ENCODE assay signal across 19 cellular contexts in genomic region chr3:184231671-184232070, GRCh38. TPM values are rescaled to one million over a fixed set of nuclear protein-coding genes. Genes with fewer than 3 reads are reported as not detected.
DNase-seq lines count a peak whose midpoint lies in the region; ATAC-seq and TF ChIP-seq lines count a peak whose summit lies in the region.
"Had no signal": no experiment of that assay in that cellular context is flagged by ENCODE, and none has a peak within 500 bp of the region (broad histone marks: within the 10 kb centered on the region; RNA-seq: fewer than 3 reads in every experiment).

No MANE protein-coding gene starts in this region.

- no peak overlapping the region for H3K4me3 ChIP-seq in heart left ventricle
- H3K4me3 ChIP-seq: cardiac muscle cell, gastrocnemius medialis, Peyer's patch, psoas muscle had no signal

- peak overlapping the region; percentile 77; the same call in 1 of the 2 replicates for H3K27ac ChIP-seq in VCaP
- H3K27ac ChIP-seq in heart left ventricle: no peak overlapping the region
- H3K27ac ChIP-seq: BLaER1 treated with 17β-estradiol and CSF1 and Interleukin-3, amounts not matched to agents 10 nM and 100 nM; cardiac muscle cell; gastrocnemius medialis; Peyer's patch; psoas muscle; thyroid gland had no signal

- intact Hi-C loops in heart left ventricle (cut with DNase I): no loop called here

- no peak for TF ChIP-seq POLR2A in heart left ventricle (IDR thresholded peaks at IDR 0.05)

- peaks cover 20 to 62% (median 32%) of the 10 kb centered on the region in 9 donors for H3K27me3 ChIP-seq in heart left ventricle

- no peak overlapping the region for H3K27ac Mint-ChIP-seq in stimulated activated naive CD8-positive, alpha-beta T cell treated with anti-CD3 and anti-CD28 coated beads, Interleukin-15, Interleukin-2, amounts not matched to agents 100 ng/mL and 50 ng/mL, for 24 hours
- peak overlapping the region; percentile 47 for H3K27ac Mint-ChIP-seq in type B pancreatic cell

- TF ChIP-seq CTCF in VCaP (conservative IDR thresholded peaks at IDR 0.05) (no peak), type B pancreatic cell (conservative IDR thresholded peaks at IDR 0.05) (no peak), heart left ventricle (IDR thresholded peaks at IDR 0.05) (no peak)

- no peak for DNase-seq in stimulated activated naive CD8-positive, alpha-beta T cell treated with anti-CD3 and anti-CD28 coated beads, Interleukin-15, Interleukin-2, amounts not matched to agents 100 U/mL and 50 U/mL, for 24 hours
- peak; percentile 40 for DNase-seq in islet precursor cell
- DNase-seq in type B pancreatic cell (ENCODE audit: extremely low spot score, unreplicated experiment): no peak
- no peak for DNase-seq in DMS 273 (lab: John Stamatoyannopoulos, UW; ENCODE audit: unreplicated experiment)
- no peak for DNase-seq in heart left ventricle
- DNase-seq in activated gamma-delta T cell (lab: John Stamatoyannopoulos, UW): no peak
- DNase-seq: activated effector memory CD4-positive, alpha-beta T cell treated with anti-CD3 and anti-CD28 coated beads, Interleukin-2, amount 50 U/mL, for 16 hours; gastrocnemius medialis; Kasumi-1; midbrain; NCI-H524 treated with DMSO at 0.1 percent for 48 hours; Peyer's patch; psoas muscle; thyroid gland had no signal

- H3K36me3 Mint-ChIP-seq in stimulated activated naive CD8-positive, alpha-beta T cell treated with anti-CD3 and anti-CD28 coated beads, Interleukin-15, Interleukin-2, amounts not matched to agents 100 ng/mL and 50 ng/mL, for 24 hours (ENCODE audit: low read depth): no peaks in the 10 kb centered on the region
- no peaks in the 10 kb centered on the region for H3K36me3 Mint-ChIP-seq in type B pancreatic cell

- H3K4me3 Mint-ChIP-seq in stimulated activated naive CD8-positive, alpha-beta T cell treated with anti-CD3 and anti-CD28 coated beads, Interleukin-15, Interleukin-2, amounts not matched to agents 100 ng/mL and 50 ng/mL, for 24 hours: peak overlapping the region; percentile 34
- H3K4me3 Mint-ChIP-seq in type B pancreatic cell: peak overlapping the region; percentile 81

- peaks cover 0 to 22% (median 12%) of the 10 kb centered on the region in 12 donors for H3K4me1 ChIP-seq in heart left ventricle
- H3K4me1 ChIP-seq: psoas muscle had no signal

- H3K4me1 Mint-ChIP-seq in stimulated activated naive CD8-positive, alpha-beta T cell treated with anti-CD3 and anti-CD28 coated beads, Interleukin-15, Interleukin-2, amounts not matched to agents 100 ng/mL and 50 ng/mL, for 24 hours (ENCODE audit: low read depth): peaks cover 10% of the 10 kb centered on the region
- peaks cover 7% of the 10 kb centered on the region for H3K4me1 Mint-ChIP-seq in type B pancreatic cell (ENCODE audit: unreplicated experiment)

- WGBS in heart left ventricle, 4 donors: 63 to 75% (median 64%) methylated on average over 3 of the region's 3 CpGs

- no peak for ATAC-seq in stimulated activated naive CD8-positive, alpha-beta T cell treated with anti-CD3 and anti-CD28 coated beads, Interleukin-15, Interleukin-2, amounts not matched to agents 100 U/mL and 50 U/mL, for 24 hours
- ATAC-seq in heart left ventricle: no peak
- ATAC-seq: gastrocnemius medialis, psoas muscle had no signal

- no peaks in the 10 kb centered on the region for H3K36me3 ChIP-seq in heart left ventricle
- H3K36me3 ChIP-seq: BLaER1 treated with 17β-estradiol and CSF1 and Interleukin-3, amounts not matched to agents 10 nM and 100 nM; cardiac muscle cell; gastrocnemius medialis; Peyer's patch; thyroid gland had no signal

- no peaks in the 10 kb centered on the region for H3K9me3 ChIP-seq in heart left ventricle
- H3K9me3 ChIP-seq: BLaER1 treated with 17β-estradiol and CSF1 and Interleukin-3, amounts not matched to agents 10 nM and 100 nM; gastrocnemius medialis; Peyer's patch; psoas muscle; thyroid gland had no signal

- no peaks in the 10 kb centered on the region for H3K9me3 Mint-ChIP-seq in stimulated activated naive CD8-positive, alpha-beta T cell treated with anti-CD3 and anti-CD28 coated beads, Interleukin-15, Interleukin-2, amounts not matched to agents 100 ng/mL and 50 ng/mL, for 24 hours
- no peaks in the 10 kb centered on the region for H3K9me3 Mint-ChIP-seq in type B pancreatic cell

- H3K27me3 Mint-ChIP-seq in stimulated activated naive CD8-positive, alpha-beta T cell treated with anti-CD3 and anti-CD28 coated beads, Interleukin-15, Interleukin-2, amounts not matched to agents 100 ng/mL and 50 ng/mL, for 24 hours: peaks cover 40% of the 10 kb centered on the region
- peaks cover 71% of the 10 kb centered on the region for H3K27me3 Mint-ChIP-seq in type B pancreatic cell

RNA-seq across cellular contexts. Expression of gene VWA5B2, which starts 2.3 kb away (rescaled TPM):
- total RNA-seq in type B pancreatic cell (ENCODE audit: low replicate concordance) (23.7 and 38.7 TPM in 2 replicates), heart left ventricle (not detected)
- polyA plus RNA-seq in heart left ventricle: under 1 TPM in 1 of 2 donors, not detected in 1; 0.11 TPM
- total RNA-seq: cardiac muscle cell, endothelial cell of umbilical vein, gastrocnemius medialis had no signal
- polyA plus RNA-seq: cardiac muscle cell had no signal

RNA-seq across cellular contexts. Expression of gene ALG3, which starts 17.1 kb away (rescaled TPM):
- 55.7 and 55.8 TPM in 2 replicates for total RNA-seq in type B pancreatic cell (ENCODE audit: low replicate concordance)
- 10 to 100 TPM; 10.9 to 49.1 (median 17.0) TPM for total RNA-seq in heart left ventricle
- 10 to 100 TPM; 15.5 to 68.1 TPM for polyA plus RNA-seq in heart left ventricle

RNA-seq across cellular contexts. Expression of gene EEF1AKMT4, which starts 17.8 kb away (rescaled TPM):
- 6.4 and 10.2 TPM in 2 replicates for total RNA-seq in type B pancreatic cell (ENCODE audit: low replicate concordance)
- 1 to 10 TPM in 7 of 9 donors, under 1 TPM in 2; 0.66 to 4.2 (median 2.1) TPM for total RNA-seq in heart left ventricle
- 10 to 100 TPM in 1 of 2 donors, 1 to 10 TPM in 1; 1.9 to 16.7 TPM for polyA plus RNA-seq in heart left ventricle

RNA-seq across cellular contexts. Expression of gene CAMK2N2, which starts 29.7 kb away (rescaled TPM):
- total RNA-seq in type B pancreatic cell (ENCODE audit: low replicate concordance) (1.9 TPM in 2 replicates), heart left ventricle (under 1 TPM in 4 of 9 donors, not detected in 5; 0.17 to 0.37 (median 0.29) TPM)
- under 1 TPM in 1 of 2 donors, not detected in 1; 0.14 TPM for polyA plus RNA-seq in heart left ventricle
- total RNA-seq: cardiac muscle cell, endothelial cell of umbilical vein, gastrocnemius medialis, Peyer's patch, psoas muscle, thyroid gland had no signal

RNA-seq across cellular contexts. Expression of gene ECE2, which starts 44.2 kb away (rescaled TPM):
- total RNA-seq in type B pancreatic cell (ENCODE audit: low replicate concordance) (not detected in 2 replicates), heart left ventricle (under 1 TPM in 1 of 9 donors, not detected in 8; 0.10 TPM)
- not detected for polyA plus RNA-seq in heart left ventricle
- total RNA-seq: cardiac muscle cell, endothelial cell of umbilical vein, gastrocnemius medialis, Peyer's patch, psoas muscle, thyroid gland had no signal
- polyA plus RNA-seq: cardiac muscle cell, endothelial cell of umbilical vein, psoas muscle had no signal

Comparison
In these comparisons a context has a peak if more than half of its experiments do, and no peak if none do; other contexts are left out.
1. RNA of gene VWA5B2, which starts 2.3 kb away (total RNA-seq): 23.7 to 38.7 TPM in type B pancreatic cell; not detected in heart left ventricle; every median in the first group is over 10 times any median in the second.